In genomic region chr13:106696140-106696539, GRCh38 we compare ENCODE assay signal across 17 cellular contexts.
A peak's percentile ranks its signal among the peaks of the same experiment; 100 is the strongest.
DNase-seq lines count a peak whose midpoint lies in the region; ATAC-seq and TF ChIP-seq lines count a peak whose summit lies in the region.
"Had no signal": no experiment of that assay in that cellular context is flagged by ENCODE, and none has a peak within 500 bp of the region (broad histone marks: within the 10 kb centered on the region; RNA-seq: fewer than 3 reads in every experiment).

No MANE protein-coding gene starts in this region.

- H3K9me2 ChIP-seq in GM23248 (ENCODE audit: insufficient read depth): no peaks in the 10 kb centered on the region

- no peak for TF ChIP-seq CTCF in heart right ventricle (IDR thresholded peaks at IDR 0.05)

- H3K9me3 ChIP-seq in heart right ventricle (no peaks in the 10 kb centered on the region), GM23248 (ENCODE audit: low read depth) (no peaks in the 10 kb centered on the region)
- peaks cover 0 to 8% (median 0%) of the 10 kb centered on the region in 11 experiments; a peak in 4 of 22 replicates for H3K9me3 ChIP-seq in BLaER1 treated with 17β-estradiol and CSF1 and Interleukin-3, amounts not matched to agents 10 nM and 100 nM (replicated peaks in 1 of 11)
- H3K9me3 ChIP-seq: Caco-2 had no signal

- intact Hi-C loops in heart right ventricle (cut with DNase I): loop anchor here in 2 of 10 donors (10.0 kb wide), 3 partner anchors 131 to 439 kb away; partner anchors contain the start of gene ARGLU1 (in 1 of the 2)
- intact Hi-C loops in Right ventricle myocardium inferior (cut with DNase I): no loop called here

- no peak overlapping the region for H2AFZ ChIP-seq in GM23248

- no peaks in the 10 kb centered on the region for H3K27me3 ChIP-seq in heart right ventricle
- no peaks in the 10 kb centered on the region for H3K27me3 ChIP-seq in BLaER1 treated with 17β-estradiol and CSF1 and Interleukin-3, amounts not matched to agents 10 nM and 100 nM
- no peaks in the 10 kb centered on the region for H3K27me3 ChIP-seq in GM23248 (replicated peaks; ENCODE audit: insufficient read depth)

- H4K20me1 ChIP-seq in BLaER1 treated with 17β-estradiol and CSF1 and Interleukin-3, amounts not matched to agents 10 nM and 100 nM: no peaks in the 10 kb centered on the region
- no peaks in the 10 kb centered on the region for H4K20me1 ChIP-seq in GM23248 (ENCODE audit: insufficient read depth)

- H3K4me2 ChIP-seq in BLaER1 treated with 17β-estradiol and CSF1 and Interleukin-3, amounts not matched to agents 10 nM and 100 nM: peak overlapping the region in 8 of 11 experiments; percentile 9 to 56 (median 37); a peak in 14 of 22 replicates
- no peak overlapping the region for H3K4me2 ChIP-seq in GM23248 (ENCODE audit: unreplicated experiment)

- no peaks in the 10 kb centered on the region for H3F3A ChIP-seq in GM23248 (ENCODE audit: insufficient read depth)

- H3K9ac ChIP-seq in BLaER1 treated with 17β-estradiol and CSF1 and Interleukin-3, amounts not matched to agents 10 nM and 100 nM: no peak overlapping the region
- H3K9ac ChIP-seq in GM23248: no peak overlapping the region

- in situ Hi-C loops in GM23248 (cut with MboI): no loop called here

- peak overlapping the region in 7 of 10 donors; percentile 20 to 79 (median 61) for H3K27ac ChIP-seq in heart right ventricle
- H3K27ac ChIP-seq in BLaER1 treated with 17β-estradiol and CSF1 and Interleukin-3, amounts not matched to agents 10 nM and 100 nM: no peak overlapping the region
- H3K27ac ChIP-seq in GM23248: no peak overlapping the region

- H3K79me2 ChIP-seq in GM23248 (ENCODE audit: insufficient read depth): no peaks in the 10 kb centered on the region

- H3K4me3 ChIP-seq in heart right ventricle (no peak overlapping the region), GM23248 (no peak overlapping the region)
- H3K4me3 ChIP-seq in BLaER1 treated with 17β-estradiol and CSF1 and Interleukin-3, amounts not matched to agents 10 nM and 100 nM: no peak overlapping the region

- peaks cover 0 to 34% (median 10%) of the 10 kb centered on the region in 9 donors for H3K4me1 ChIP-seq in heart right ventricle
- H3K4me1 ChIP-seq in BLaER1 treated with 17β-estradiol and CSF1 and Interleukin-3, amounts not matched to agents 10 nM and 100 nM: peaks cover 0 to 10% (median 8%) of the 10 kb centered on the region in 10 experiments; a peak in 13 of 20 replicates
- no peaks in the 10 kb centered on the region for H3K4me1 ChIP-seq in GM23248 (ENCODE audit: insufficient read depth)

- H3K36me3 ChIP-seq in heart right ventricle (no peaks in the 10 kb centered on the region), GM23248 (ENCODE audit: low read depth) (no peaks in the 10 kb centered on the region)
- no peaks in the 10 kb centered on the region for H3K36me3 ChIP-seq in BLaER1 treated with 17β-estradiol and CSF1 and Interleukin-3, amounts not matched to agents 10 nM and 100 nM

- 89 to 93% methylated on average over 3 of the region's 3 CpGs for WGBS in heart right ventricle, 2 donors
- WGBS in GM23248 (ENCODE audit: low coverage in 1 of 2, low lambda C conversion rate in 2 of 2, missing lambda C conversion rate in 2 of 2), 2 experiments: 62 to 64% methylated on average over 3 of the region's 3 CpGs

- ATAC-seq in heart right ventricle: no peak
- no peak for ATAC-seq in Right ventricle myocardium inferior
- ATAC-seq in GM18505 (IDR thresholded peaks at IDR 0.05; ENCODE audit: unreplicated experiment): no peak
- ATAC-seq: HCT116, HepG2 had no signal

- DNase-seq in heart right ventricle: no peak
- DNase-seq in Right ventricle myocardium inferior (ENCODE audit: missing footprints): no peak
- DNase-seq in central memory CD4-positive, alpha-beta T cell: peak; percentile 21
- DNase-seq in GM23248: no peak
- no peak for DNase-seq in UCSD-AML1 (lab: John Stamatoyannopoulos, UW; ENCODE audit: unreplicated experiment)
- DNase-seq: 8988T; C1 segment of cervical spinal cord; Caco-2; CD4-positive, alpha-beta T cell; GDM1; GOT3; H7; HFFc6 had no signal

- no peak for TF ChIP-seq POLR2A in GM18505 (IDR thresholded peaks at IDR 0.05; ENCODE audit: borderline replicate concordance, extremely low read depth, insufficient read depth, insufficient read length)

Comparison
In these comparisons a context has a peak if more than half of its experiments do, and no peak if none do; other contexts are left out.
1. H3K27ac ChIP-seq: peak in heart right ventricle (7 of 10); none in BLaER1 treated with 17β-estradiol and CSF1 and Interleukin-3, amounts not matched to agents 10 nM and 100 nM (0 of 11) and GM23248 (single experiment).